Comparison of ENCODE assay signal across 8 cellular contexts in genomic region chr4:42656736-42656985, GRCh38. TPM values are rescaled to one million over a fixed set of nuclear protein-coding genes. Genes with fewer than 3 reads are reported as not detected.
DNase-seq lines count a peak whose midpoint lies in the region; ATAC-seq, FAIRE-seq and TF ChIP-seq lines count a peak whose summit lies in the region.

No MANE protein-coding gene starts in this region.

- H3K9ac ChIP-seq in BLaER1 (peak overlapping the region; percentile 98), Loucy (ENCODE audit: low read depth, low read length, poor library complexity, severe bottlenecking) (peak overlapping the region; percentile 74)

- peaks cover 14% of the 10 kb centered on the region for H3K36me3 Mint-ChIP-seq in nephron progenitor cell (ENCODE audit: low read depth)

- intact Hi-C loops in dorsolateral prefrontal cortex (cut with DNase I), result loop anchor here (2.0 to 10.0 kb wide), 5 partner anchors 52 to 188 kb away; no protein-coding TSS in a partner anchor

- H3K4me1 Mint-ChIP-seq in nephron progenitor cell, result peaks cover 52% of the 10 kb centered on the region

- no peaks in the 10 kb centered on the region for H3K9me2 ChIP-seq in Loucy (replicated peaks; ENCODE audit: low read depth, low read length)

- H3K4me3 Mint-ChIP-seq in nephron progenitor cell, result peak overlapping the region; percentile 90

- peaks cover 23% of the 10 kb centered on the region for H3K9me3 Mint-ChIP-seq in nephron progenitor cell

- TF ChIP-seq CTCF in Loucy (conservative IDR thresholded peaks at IDR 0.05; ENCODE audit: low read length), result no peak
- TF ChIP-seq CTCF in dorsolateral prefrontal cortex (IDR thresholded peaks at IDR 0.05 in 54 of 56, conservative IDR thresholded peaks at IDR 0.05 in 2 of 56; ENCODE audit: low read depth in 1 of 56, partially characterized antibody in 56 of 56), result no peak
- TF ChIP-seq CTCF in nephron progenitor cell (IDR thresholded peaks at IDR 0.05), result no peak
- TF ChIP-seq CTCF in D721Med (IDR thresholded peaks at IDR 0.05; ENCODE audit: insufficient read depth, missing control alignments), result no peak

- H3K4me3 ChIP-seq in BLaER1 (peak overlapping the region; percentile 94), Loucy (ENCODE audit: low read length, poor library complexity, severe bottlenecking) (peak overlapping the region; percentile 89), dorsolateral prefrontal cortex (peak overlapping the region; percentile 63 to 98 (median 92))

- H4K20me1 ChIP-seq in BLaER1, result no peaks in the 10 kb centered on the region
- no peaks in the 10 kb centered on the region for H4K20me1 ChIP-seq in Loucy (ENCODE audit: insufficient read depth, low read length, poor library complexity, severe bottlenecking)

- peaks cover 24% of the 10 kb centered on the region for H3K27me3 Mint-ChIP-seq in nephron progenitor cell (ENCODE audit: low read depth, poor library complexity)

- no peak overlapping the region for H3K27ac Mint-ChIP-seq in nephron progenitor cell

- H3K4me1 ChIP-seq in BLaER1 (peaks cover 34% of the 10 kb centered on the region), Loucy (ENCODE audit: insufficient read depth, low read length, poor library complexity, severe bottlenecking) (peaks cover 34% of the 10 kb centered on the region)

- H3F3A ChIP-seq in Loucy (ENCODE audit: low read depth), result no peaks in the 10 kb centered on the region

- peaks cover 47% of the 10 kb centered on the region for H3K79me2 ChIP-seq in Loucy (ENCODE audit: insufficient read depth, low read length)

- H3K4me2 ChIP-seq in BLaER1 (peak overlapping the region; percentile 88), Loucy (ENCODE audit: low read depth, low read length, poor library complexity, severe bottlenecking) (peak overlapping the region; percentile 91)

- peak overlapping the region; percentile 85 for H2AFZ ChIP-seq in Loucy (ENCODE audit: low read length)

- no peaks in the 10 kb centered on the region for H3K27me3 ChIP-seq in BLaER1
- no peaks in the 10 kb centered on the region for H3K27me3 ChIP-seq in Loucy (ENCODE audit: insufficient read depth, low read length, poor library complexity, severe bottlenecking)
- H3K27me3 ChIP-seq in dorsolateral prefrontal cortex, result no peaks in the 10 kb centered on the region

- DNase-seq in dorsolateral prefrontal cortex, result peak in 1 of 10 donors; percentile 33
- no peak for DNase-seq in nephron progenitor cell
- DNase-seq in D721Med (ENCODE audit: insufficient read length, low spot score), result no peak
- DNase-seq in A172 (ENCODE audit: low spot score), result no peak
- no peak for DNase-seq in AG08395 (ENCODE audit: low spot score)

- H3K36me3 ChIP-seq in BLaER1 (peaks cover 5% of the 10 kb centered on the region; the same call in 1 of the 2 replicates), Loucy (ENCODE audit: insufficient read depth, low read length) (no peaks in the 10 kb centered on the region)

- H3K27ac ChIP-seq in BLaER1 (peak overlapping the region; percentile 99), dorsolateral prefrontal cortex (peak overlapping the region; percentile 77 to 98 (median 95))

- H3K9me3 ChIP-seq in BLaER1 (peaks cover 11% of the 10 kb centered on the region), Loucy (ENCODE audit: insufficient read depth, low read depth, low read length) (no peaks in the 10 kb centered on the region)

- no peak for FAIRE-seq in D721Med (lab: Jason Lieb, UNC)

- ATAC-seq in HG02610 (IDR thresholded peaks at IDR 0.05; ENCODE audit: unreplicated experiment), result no peak

RNA-seq across cellular contexts. Expression of gene ATP8A1, which starts 0.2 kb away (rescaled TPM):
- total RNA-seq in dorsolateral prefrontal cortex, result 100 to 1,000 TPM in 119 of 120 experiments, 10 to 100 TPM in 1; 78.1 to 308 (median 175) TPM
- total RNA-seq in A172 (2014; rRNA removed; shearing (Covaris generic)), result not detected in 2 replicates

Comparison
In these comparisons a context has a peak if more than half of its experiments do, and no peak if none do; other contexts are left out.
1. RNA of gene ATP8A1, which starts 0.2 kb away (total RNA-seq): 78.1 to 308 TPM in dorsolateral prefrontal cortex; not detected in A172; every median in the first group is over 10 times any median in the second.
2. Peak in every context shown above with its lines, with median percentiles within 50 percentile points of each other: H3K4me3 ChIP-seq.